ENCODE assay signal across 7 cellular contexts in the genomic region with DNA sequence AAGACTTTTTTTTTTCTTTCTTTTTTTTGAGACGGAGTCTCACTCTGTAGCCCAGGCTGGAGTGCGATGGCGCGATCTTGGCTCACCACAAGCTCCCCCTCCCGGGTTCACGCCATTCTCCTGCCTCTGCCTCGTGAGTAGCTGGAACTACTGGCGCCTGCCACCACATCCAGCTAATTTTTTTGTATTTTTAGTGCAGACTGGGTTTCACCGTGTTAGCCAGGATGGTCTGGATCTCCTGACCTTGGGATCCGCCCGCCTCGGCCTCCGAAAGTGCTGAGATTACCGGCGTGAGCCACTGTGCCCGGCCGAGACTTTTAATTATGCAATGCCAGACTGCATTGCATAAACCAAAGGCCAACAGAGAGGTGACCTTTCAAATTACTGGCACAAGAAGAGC.
DNase-seq lines count a peak whose midpoint lies in the region; ATAC-seq and TF ChIP-seq lines count a peak whose summit lies in the region.
"Not testable (repeated sequence)": the region's sequence is repeated elsewhere in the genome, so short reads cannot be mapped to it uniquely, and the experiment has no call there.

No MANE protein-coding gene starts in this region.

- not testable (repeated sequence) for TF ChIP-seq CTCF in CD14-positive monocyte (IDR thresholded peaks at IDR 0.05); heart left ventricle (IDR thresholded peaks at IDR 0.05); liver (IDR thresholded peaks at IDR 0.05; ENCODE audit: low read depth, low read length, missing input control); mucosa of descending colon (IDR thresholded peaks at IDR 0.05)

- H3K9me3 ChIP-seq in heart left ventricle; liver (ENCODE audit: control insufficient read depth in 4 of 4, low read length in 3 of 4); mucosa of descending colon: not testable (repeated sequence)

- H3K9me3 Mint-ChIP-seq in CD14-positive monocyte; activated naive CD4-positive, alpha-beta T cell treated with anti-CD3 and anti-CD28 coated beads for 36 hours; dendritic cell treated with granulocyte-macrophage colony-stimulating factor and Interleukin-4, amounts not matched to agents 40 ng/mL and 50 ng/mL, for 4 days: not testable (repeated sequence)

- 87 to 96% (median 89%) methylated on average over 13 to 17 of the region's 17 CpGs for WGBS in heart left ventricle, 4 donors
- WGBS in liver = 43% methylated on average over 17 of the region's 17 CpGs

- not testable (repeated sequence) for TF ChIP-seq POLR2A in heart left ventricle (IDR thresholded peaks at IDR 0.05)

- not testable (repeated sequence) for H3K9ac ChIP-seq in liver (ENCODE audit: low read depth in 1 of 2, low read length in 2 of 2)

- intact Hi-C loops in CD14-positive monocyte (cut with micrococcal nuclease); activated naive CD4-positive, alpha-beta T cell treated with anti-CD3 and anti-CD28 coated beads for 36 hours (cut with micrococcal nuclease); dendritic cell treated with granulocyte-macrophage colony-stimulating factor and Interleukin-4, amounts not matched to agents 40 ng/mL and 50 ng/mL, for 4 days (cut with micrococcal nuclease); heart left ventricle (cut with DNase I); mucosa of descending colon (cut with DNase I, micrococcal nuclease); sciatic nerve (cut with DNase I): not testable (repeated sequence)

- peak overlapping the region; percentile 79 to 94 for H3K4me3 Mint-ChIP-seq in CD14-positive monocyte
- H3K4me3 Mint-ChIP-seq in activated naive CD4-positive, alpha-beta T cell treated with anti-CD3 and anti-CD28 coated beads for 36 hours = not testable (repeated sequence)
- H3K4me3 Mint-ChIP-seq in dendritic cell treated with granulocyte-macrophage colony-stimulating factor and Interleukin-4, amounts not matched to agents 40 ng/mL and 50 ng/mL, for 4 days = peak overlapping the region; percentile 65

- H3K27ac Mint-ChIP-seq in CD14-positive monocyte = peak overlapping the region; percentile 94 to 99 (median 98)
- H3K27ac Mint-ChIP-seq in activated naive CD4-positive, alpha-beta T cell treated with anti-CD3 and anti-CD28 coated beads for 36 hours = peak overlapping the region; percentile 24
- peak overlapping the region; percentile 86 for H3K27ac Mint-ChIP-seq in dendritic cell treated with granulocyte-macrophage colony-stimulating factor and Interleukin-4, amounts not matched to agents 40 ng/mL and 50 ng/mL, for 4 days

- peak overlapping the region in 1 of 12 donors; percentile 70 for H3K27ac ChIP-seq in heart left ventricle
- not testable (repeated sequence) for H3K27ac ChIP-seq in liver (ENCODE audit: low read depth in 1 of 2, low read length in 2 of 2)

- peak in 1 of 4 donors; percentile 53 for ATAC-seq in heart left ventricle
- ATAC-seq in mucosa of descending colon, sciatic nerve: not testable (repeated sequence)

- not testable (repeated sequence) for TF ChIP-seq RAD21 in liver (IDR thresholded peaks at IDR 0.05)

- not testable (repeated sequence) for H3K27me3 ChIP-seq in heart left ventricle; liver (ENCODE audit: control insufficient read depth in 4 of 4, insufficient read depth in 4 of 4, low read length in 3 of 4)

- DNase-seq in CD14-positive monocyte (ENCODE audit: low spot score) = peak; percentile 52
- not testable (repeated sequence) for DNase-seq in activated naive CD4-positive, alpha-beta T cell treated with anti-CD3 and anti-CD28 coated beads for 36 hours
- DNase-seq in heart left ventricle = peak in 3 of 5 donors; percentile 13 to 62 (median 14)
- peak in 2 of 3 donors; percentile 14 to 48 for DNase-seq in mucosa of descending colon
- DNase-seq in sciatic nerve (ENCODE audit: low spot score) = peak; percentile 49

- H3K4me1 Mint-ChIP-seq in CD14-positive monocyte = peaks cover 24% of the 10 kb centered on the region
- H3K4me1 Mint-ChIP-seq in activated naive CD4-positive, alpha-beta T cell treated with anti-CD3 and anti-CD28 coated beads for 36 hours (ENCODE audit: low read depth) = not testable (repeated sequence)
- peaks cover 10% of the 10 kb centered on the region for H3K4me1 Mint-ChIP-seq in dendritic cell treated with granulocyte-macrophage colony-stimulating factor and Interleukin-4, amounts not matched to agents 40 ng/mL and 50 ng/mL, for 4 days (ENCODE audit: low read depth)

- H3K36me3 ChIP-seq in heart left ventricle = peaks cover 0 to 33% (median 5%) of the 10 kb centered on the region in 9 donors
- H3K36me3 ChIP-seq in liver (ENCODE audit: control insufficient read depth in 4 of 4, insufficient read depth in 3 of 4, low read depth in 1 of 4, low read length in 3 of 4); mucosa of descending colon (ENCODE audit: low read depth): not testable (repeated sequence)

- H3K4me3 ChIP-seq in heart left ventricle = peak overlapping the region in 1 of 12 donors; percentile 23
- H3K4me3 ChIP-seq in liver (ENCODE audit: low read depth in 1 of 3, low read length in 3 of 3); mucosa of descending colon: not testable (repeated sequence)

- not testable (repeated sequence) for H3K27me3 Mint-ChIP-seq in CD14-positive monocyte (ENCODE audit: low read depth in 3 of 3); activated naive CD4-positive, alpha-beta T cell treated with anti-CD3 and anti-CD28 coated beads for 36 hours (ENCODE audit: low read depth); dendritic cell treated with granulocyte-macrophage colony-stimulating factor and Interleukin-4, amounts not matched to agents 40 ng/mL and 50 ng/mL, for 4 days

- peaks cover 10 to 18% of the 10 kb centered on the region in 2 donors for H3K36me3 Mint-ChIP-seq in CD14-positive monocyte
- peaks cover 14% of the 10 kb centered on the region for H3K36me3 Mint-ChIP-seq in activated naive CD4-positive, alpha-beta T cell treated with anti-CD3 and anti-CD28 coated beads for 36 hours (ENCODE audit: low read depth)
- H3K36me3 Mint-ChIP-seq in dendritic cell treated with granulocyte-macrophage colony-stimulating factor and Interleukin-4, amounts not matched to agents 40 ng/mL and 50 ng/mL, for 4 days (ENCODE audit: low read depth) = not testable (repeated sequence)

- CTCF ChIA-PET in activated naive CD4-positive, alpha-beta T cell treated with anti-CD3 and anti-CD28 coated beads for 36 hours (lab: Charles Lee) = not testable (repeated sequence)

- not testable (repeated sequence) for H3K4me1 ChIP-seq in heart left ventricle; liver (ENCODE audit: control insufficient read depth in 4 of 4, insufficient read depth in 4 of 4, low read length in 3 of 4); mucosa of descending colon (ENCODE audit: low read depth)

TF ChIP-seq in liver, 16 proteins besides CTCF, POLR2A, EP300 and RAD21:
- TF ChIP-seq YY1 (IDR thresholded peaks at IDR 0.05) = peak; percentile 31
- peak; percentile 39 to 58 for TF ChIP-seq HNF4A (conservative IDR thresholded peaks at IDR 0.05)
- peak; percentile 68 for TF ChIP-seq NR2F2 (IDR thresholded peaks at IDR 0.05)
- peak in 1 of 2 donors; percentile 46 for TF ChIP-seq RXRA (IDR thresholded peaks at IDR 0.05)
TF ChIP-seq in liver: peak in this region for 4; not testable (repeated sequence) for 12.

Comparison
In these comparisons a context has a peak if more than half of its experiments do, and no peak if none do; other contexts are left out.
1. H3K27ac Mint-ChIP-seq: peak in every context shown above with its lines; median percentile 98 in CD14-positive monocyte; 86 in dendritic cell treated with granulocyte-macrophage colony-stimulating factor and Interleukin-4, amounts not matched to agents 40 ng/mL and 50 ng/mL, for 4 days; 24 in activated naive CD4-positive, alpha-beta T cell treated with anti-CD3 and anti-CD28 coated beads for 36 hours.